1 cellular context compared by ENCODE assay signal in the genomic region with DNA sequence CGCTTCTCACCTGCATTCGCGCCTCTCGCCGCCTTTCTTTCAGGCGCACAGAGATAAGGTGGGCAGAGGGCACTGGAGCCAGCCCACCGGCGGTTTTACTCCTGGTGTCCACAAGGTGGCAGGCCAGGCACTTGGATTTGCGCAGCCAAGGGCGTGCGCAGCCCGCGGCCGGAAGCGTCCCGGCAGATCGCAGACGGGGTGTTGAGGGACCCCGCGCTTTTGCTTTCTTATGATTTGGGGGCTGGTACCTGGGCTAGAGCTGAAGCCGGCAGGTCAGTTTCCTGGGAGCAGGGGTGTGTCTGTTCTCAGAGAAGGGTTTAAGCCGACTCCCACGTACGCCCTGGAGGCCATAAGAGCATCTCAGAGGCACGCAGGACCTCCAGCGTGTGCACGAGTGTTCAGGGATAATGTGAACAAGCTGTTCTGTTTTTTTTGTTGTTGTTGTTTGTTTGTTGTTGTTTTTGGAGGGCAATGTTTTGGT.
A peak's percentile ranks its signal among the peaks of the same experiment; 100 is the strongest.
TF ChIP-seq lines count a peak whose summit lies in the region.

No MANE protein-coding gene starts in this region.

TF ChIP-seq in GM23338, 12 proteins besides CTCF, POLR2A, EP300 and RAD21 (continued from another document):
- 0 out of 2 replicates have a peak, but pooled peaks have one; percentile 30 for TF ChIP-seq CREB1 (CRISPR knock-in tag; IDR thresholded peaks at IDR 0.05; ENCODE audit: low read depth)
